ENCODE assay signal across 31 cellular contexts in the genomic region with DNA sequence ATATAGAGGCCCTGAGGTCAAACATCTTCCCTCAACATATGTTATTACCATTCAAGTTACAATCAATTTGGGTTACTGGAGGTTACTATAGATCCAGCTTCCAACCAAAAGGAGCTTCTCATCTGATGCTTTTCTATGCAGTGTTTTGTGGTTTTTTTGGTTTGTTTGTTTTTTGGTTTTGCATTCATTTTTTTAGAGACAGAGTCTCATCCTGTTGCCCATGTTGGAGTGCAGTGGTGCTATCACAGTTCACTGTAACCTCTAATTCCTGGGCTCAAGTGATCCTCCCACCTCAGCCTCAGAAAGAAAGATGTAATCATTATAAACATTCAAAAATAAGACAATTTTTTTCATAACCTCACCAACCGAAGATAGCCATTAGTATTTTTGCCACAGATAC.
"Had no signal": no experiment of that assay in that cellular context is flagged by ENCODE, and none has a peak within 500 bp of the region (broad histone marks: within the 10 kb centered on the region; RNA-seq: fewer than 3 reads in every experiment).

No MANE protein-coding gene starts in this region.

- ATAC-seq: Panc1, Right ventricle myocardium inferior, SK-N-SH treated with all-trans-retinoic acid at 6 μM for 48 hours had no signal

- H3K27ac ChIP-seq: KMS-11, PC-9, RWPE1, SJCRH30, SK-N-MC had no signal

- H3K27me3 ChIP-seq: SJCRH30 had no signal

- H3K4me1 ChIP-seq: SJCRH30 had no signal

- H3K9ac ChIP-seq: KMS-11 had no signal

- FAIRE-seq: RCC 7860 had no signal

- H2AFZ ChIP-seq: PC-9 had no signal

- DNase-seq: Karpas-422, MM.1S, MV-4-11, NCI-H1092, NCI-H1105, NCI-H1417 treated with DMSO at 0.1 percent for 48 hours, NCI-H1436 treated with DMSO at 0.1 percent for 48 hours, NCI-H1694 treated with DMSO at 0.1 percent for 48 hours, NCI-H187 treated with DMSO at 0.1 percent for 48 hours, NCI-H2029, NCI-H2081, NCI-H2171, NCI-H226, NCI-H446 treated with DMSO at 0.1 percent for 48 hours, NCI-H510A, NCI-H524, NCI-H526, NCI-H69, NCI-H748 treated with DMSO at 0.1 percent for 48 hours, NCI-H82, PC-9, SHP77, SIG-M5, SJCRH30 had no signal

- H3K36me3 ChIP-seq: SJCRH30 had no signal

- H3K4me3 ChIP-seq: PC-9, SJCRH30, SK-N-MC had no signal

- H3K9me3 ChIP-seq: SJCRH30 had no signal

- H3K4me2 ChIP-seq: KMS-11, PC-9 had no signal
